Comparison of ENCODE assay signal across 10 cellular contexts in genomic region chr1:245085508-245086095, GRCh38.
DNase-seq lines count a peak whose midpoint lies in the region; ATAC-seq and TF ChIP-seq lines count a peak whose summit lies in the region.
"Had no signal": no experiment of that assay in that cellular context is flagged by ENCODE, and none has a peak within 500 bp of the region (broad histone marks: within the 10 kb centered on the region; RNA-seq: fewer than 3 reads in every experiment).

No MANE protein-coding gene starts in this region.

- H3K4me3 Mint-ChIP-seq in MCF 10A (ENCODE audit: unreplicated experiment) = peak overlapping the region; percentile 4
- no peak overlapping the region for H3K4me3 Mint-ChIP-seq in stimulated activated naive B cell treated with anti-CD40 and anti-IgM and Interleukin-4, amounts not matched to agents 10 μg/mL and 1 μg/mL and 100 μg/mL, for 72 hours
- H3K4me3 Mint-ChIP-seq: dendritic cell treated with granulocyte-macrophage colony-stimulating factor and Interleukin-4, amounts not matched to agents 40 ng/mL and 50 ng/mL, for 4 days had no signal

- ATAC-seq in HG03521 (IDR thresholded peaks at IDR 0.05; ENCODE audit: unreplicated experiment) = peak; percentile 79
- peak; percentile 16 to 42 for ATAC-seq in stimulated activated naive B cell treated with anti-CD40 and anti-IgM and Interleukin-4, amounts not matched to agents 10 μg/mL and 1 μg/mL and 100 μg/mL, for 72 hours (replicated peaks)

- H3K36me3 ChIP-seq in breast epithelium = no peaks in the 10 kb centered on the region

- no peaks in the 10 kb centered on the region for H3K27me3 Mint-ChIP-seq in MCF 10A (ENCODE audit: insufficient read depth, unreplicated experiment)
- H3K27me3 Mint-ChIP-seq in stimulated activated naive B cell treated with anti-CD40 and anti-IgM and Interleukin-4, amounts not matched to agents 10 μg/mL and 1 μg/mL and 100 μg/mL, for 72 hours = no peaks in the 10 kb centered on the region
- H3K27me3 Mint-ChIP-seq: dendritic cell treated with granulocyte-macrophage colony-stimulating factor and Interleukin-4, amounts not matched to agents 40 ng/mL and 50 ng/mL, for 4 days had no signal

- no peak for TF ChIP-seq POLR2A in breast epithelium (IDR thresholded peaks at IDR 0.05)

- H3K27me3 ChIP-seq in breast epithelium = no peaks in the 10 kb centered on the region

- CTCF ChIA-PET in MCF 10A (lab: Yijun Ruan, JAX) = interaction anchor here (0.5 to 2.3 kb wide), 9 partner anchors 43 to 1683 kb away, joined by 3 to 9 read pairs (median 3); no protein-coding TSS in a partner anchor

- no peak for TF ChIP-seq CTCF in MCF 10A (IDR thresholded peaks at IDR 0.05; ENCODE audit: unreplicated experiment)
- TF ChIP-seq CTCF in breast epithelium (IDR thresholded peaks at IDR 0.05) = no peak
- peak; percentile 35 for TF ChIP-seq CTCF in choroid plexus epithelial cell (conservative IDR thresholded peaks at IDR 0.05; ENCODE audit: low read depth, low read length)

- BruUV-seq in MCF 10A (replicated peaks; lab: Mats Ljungman, UMichigan) = TSS peak; percentile 15

- no peaks in the 10 kb centered on the region for H3K9me3 ChIP-seq in breast epithelium

- H3K4me3 ChIP-seq in breast epithelium (no peak overlapping the region), choroid plexus epithelial cell (ENCODE audit: low read depth, low read length) (no peak overlapping the region)

- peak overlapping the region; percentile 24 for H3K27ac Mint-ChIP-seq in MCF 10A (ENCODE audit: low read depth, unreplicated experiment)
- no peak overlapping the region for H3K27ac Mint-ChIP-seq in stimulated activated naive B cell treated with anti-CD40 and anti-IgM and Interleukin-4, amounts not matched to agents 10 μg/mL and 1 μg/mL and 100 μg/mL, for 72 hours
- H3K27ac Mint-ChIP-seq: dendritic cell treated with granulocyte-macrophage colony-stimulating factor and Interleukin-4, amounts not matched to agents 40 ng/mL and 50 ng/mL, for 4 days had no signal

- H3K4me1 ChIP-seq in breast epithelium = no peaks in the 10 kb centered on the region

- intact Hi-C loops in MCF 10A (cut with micrococcal nuclease) (no loop called here), breast epithelium (cut with DNase I; ENCODE audit: low total_unique reads) (no loop called here)

- no peaks in the 10 kb centered on the region for H3K9me3 Mint-ChIP-seq in MCF 10A (ENCODE audit: unreplicated experiment)
- no peaks in the 10 kb centered on the region for H3K9me3 Mint-ChIP-seq in stimulated activated naive B cell treated with anti-CD40 and anti-IgM and Interleukin-4, amounts not matched to agents 10 μg/mL and 1 μg/mL and 100 μg/mL, for 72 hours
- H3K9me3 Mint-ChIP-seq: dendritic cell treated with granulocyte-macrophage colony-stimulating factor and Interleukin-4, amounts not matched to agents 40 ng/mL and 50 ng/mL, for 4 days had no signal

- peaks cover 22% of the 10 kb centered on the region for H3K4me1 Mint-ChIP-seq in MCF 10A (ENCODE audit: insufficient read depth, unreplicated experiment)
- no peaks in the 10 kb centered on the region for H3K4me1 Mint-ChIP-seq in stimulated activated naive B cell treated with anti-CD40 and anti-IgM and Interleukin-4, amounts not matched to agents 10 μg/mL and 1 μg/mL and 100 μg/mL, for 72 hours

- no peak overlapping the region for H3K27ac ChIP-seq in breast epithelium

- DNase-seq in MCF 10A (ENCODE audit: unreplicated experiment) (peak; percentile 94), breast epithelium (ENCODE audit: low spot score in 2 of 2) (no peak), choroid plexus epithelial cell (ENCODE audit: low read depth) (peak; percentile 94), NCI-H1092 treated with DMSO at 0.1 percent for 48 hours (lab: John Stamatoyannopoulos, UW) (no peak), NCI-H1694 treated with DMSO at 0.1 percent for 48 hours (lab: John Stamatoyannopoulos, UW) (no peak)
- no peak for DNase-seq in stimulated activated naive B cell treated with anti-CD40 and anti-IgM and Interleukin-4, amounts not matched to agents 10 μg/mL and 1 μg/mL and 100 μg/mL, for 72 hours
- DNase-seq in stimulated activated naive CD4-positive, alpha-beta T cell treated with Interleukin-2 at 50 U/mL for 16 hours (lab: John Stamatoyannopoulos, UW) = no peak
- DNase-seq: C1 segment of cervical spinal cord had no signal

- no peaks in the 10 kb centered on the region for H3K36me3 Mint-ChIP-seq in MCF 10A (ENCODE audit: insufficient read depth, unreplicated experiment)
- no peaks in the 10 kb centered on the region for H3K36me3 Mint-ChIP-seq in stimulated activated naive B cell treated with anti-CD40 and anti-IgM and Interleukin-4, amounts not matched to agents 10 μg/mL and 1 μg/mL and 100 μg/mL, for 72 hours

- POLR2A ChIA-PET in MCF 10A (lab: Yijun Ruan, JAX) = interaction anchor here (0.6 to 1.7 kb wide), 10 partner anchors 9 to 1189 kb away, joined by 3 to 6 read pairs (median 3); partner anchors contain the start of gene COX20

Comparison
In these comparisons a context has a peak if more than half of its experiments do, and no peak if none do; other contexts are left out.
1. DNase-seq: peak in MCF 10A (single experiment) and choroid plexus epithelial cell (single experiment); none in breast epithelium (0 of 2), stimulated activated naive B cell treated with anti-CD40 and anti-IgM and Interleukin-4, amounts not matched to agents 10 μg/mL and 1 μg/mL and 100 μg/mL, for 72 hours (single experiment), stimulated activated naive CD4-positive, alpha-beta T cell treated with Interleukin-2 at 50 U/mL for 16 hours (single experiment), NCI-H1092 treated with DMSO at 0.1 percent for 48 hours (single experiment) and NCI-H1694 treated with DMSO at 0.1 percent for 48 hours (single experiment).